In genomic region chr12:87094356-87094755, GRCh38 we compare ENCODE assay signal across 22 cellular contexts.
"Had no signal": no experiment of that assay in that cellular context is flagged by ENCODE, and none has a peak within 500 bp of the region (broad histone marks: within the 10 kb centered on the region; RNA-seq: fewer than 3 reads in every experiment).

No MANE protein-coding gene starts in this region.

- ATAC-seq: activated CD8-positive, alpha-beta memory T cell treated with anti-CD3 and anti-CD28 coated beads, Interleukin-2, amount 10 ng/mL, durations not matched to agents 7 days and 5 days; activated T-cell treated with anti-CD3 and anti-CD28 coated beads, Interleukin-2, amount 50 U/mL, for 72 hours; Panc1; Right ventricle myocardium inferior; WTC11 had no signal

- H3K36me3 ChIP-seq: breast epithelium, colonic mucosa had no signal

- H3K4me3 ChIP-seq: breast epithelium, colonic mucosa had no signal

- H3K4me1 ChIP-seq: breast epithelium, colonic mucosa had no signal

- H3K27ac ChIP-seq: breast epithelium, colonic mucosa had no signal

- H3K9me3 ChIP-seq: breast epithelium, colonic mucosa had no signal

- H3K27me3 ChIP-seq: breast epithelium, colonic mucosa had no signal

- DNase-seq: activated CD4-positive, alpha-beta T cell treated with anti-CD3 and anti-CD28 coated beads for 48 hours; activated CD4-positive, alpha-beta T cell treated with anti-CD3 and anti-CD28 coated beads, Interleukin-2, amount 50 U/mL, for 4 hours; activated CD4-positive, CD25-positive, alpha-beta regulatory T cell treated with anti-CD3 and anti-CD28 coated beads, Interleukin-2, amount 50 U/mL, for 72 hours; activated CD8-positive, alpha-beta memory T cell treated with anti-CD3 and anti-CD28 coated beads, Interleukin-2, amount 10 ng/mL, durations not matched to agents 7 days and 5 days; activated gamma-delta T cell treated with Interleukin-2 at 50 U/mL for 16 hours; activated naive CD4-positive, alpha-beta T cell treated with anti-CD3 and anti-CD28 coated beads, Interleukin-2, amount 10 ng/mL, durations not matched to agents 7 days and 5 days; activated naive CD8-positive, alpha-beta T cell treated with anti-CD3 and anti-CD28 coated beads for 36 hours; activated T-cell treated with anti-CD3 and anti-CD28 coated beads for 4 hours; activated T-cell treated with anti-CD3 and anti-CD28 coated beads, Interleukin-2, amount 50 U/mL, for 72 hours; caudate nucleus; colonic mucosa; NCI-H1048; NCI-H1930; NCI-H2171 treated with DMSO at 0.1 percent for 48 hours; NCI-H226; NCI-H526; NCI-H82; RPMI8226 had no signal
